ENCODE assay signal across 14 cellular contexts in genomic region chr11:126604461-126604860, GRCh38.
DNase-seq lines count a peak whose midpoint lies in the region; TF ChIP-seq lines count a peak whose summit lies in the region.
"Had no signal": no experiment of that assay in that cellular context is flagged by ENCODE, and none has a peak within 500 bp of the region (broad histone marks: within the 10 kb centered on the region; RNA-seq: fewer than 3 reads in every experiment).

No MANE protein-coding gene starts in this region.

- H3K9ac ChIP-seq in BLaER1 = no peak overlapping the region
- H3K9ac ChIP-seq in neural progenitor cell = no peak overlapping the region

- intact Hi-C loops in breast epithelium (cut with DNase I; ENCODE audit: low total_unique reads) = no loop called here

- H3K4me1 Mint-ChIP-seq in neural progenitor cell = peaks cover 87% of the 10 kb centered on the region
- H3K4me1 Mint-ChIP-seq: B cell had no signal

- no peaks in the 10 kb centered on the region for H3K79me2 ChIP-seq in neural progenitor cell (ENCODE audit: low read depth)

- peak overlapping the region; percentile 60; the same call in 1 of the 2 replicates for H3K4me2 ChIP-seq in BLaER1
- H3K4me2 ChIP-seq in neural progenitor cell = no peak overlapping the region
- H3K4me2 ChIP-seq: GM23338 had no signal

- no peaks in the 10 kb centered on the region for H4K20me1 ChIP-seq in BLaER1
- peaks cover 6% of the 10 kb centered on the region for H4K20me1 ChIP-seq in neural progenitor cell (ENCODE audit: low read depth)

- H3K9me3 ChIP-seq in BLaER1 (no peaks in the 10 kb centered on the region), neural progenitor cell (ENCODE audit: low read depth) (no peaks in the 10 kb centered on the region), breast epithelium (no peaks in the 10 kb centered on the region)
- H3K9me3 ChIP-seq: Caco-2 had no signal

- H3K4me1 ChIP-seq in BLaER1 (peaks cover 29% of the 10 kb centered on the region), neural progenitor cell (peaks cover 64% of the 10 kb centered on the region), breast epithelium (no peaks in the 10 kb centered on the region)
- H3K4me1 ChIP-seq: Caco-2 had no signal

- no peaks in the 10 kb centered on the region for H3K36me3 ChIP-seq in BLaER1
- no peaks in the 10 kb centered on the region for H3K36me3 ChIP-seq in neural progenitor cell
- H3K36me3 ChIP-seq in breast epithelium = no peaks in the 10 kb centered on the region

- H2AFZ ChIP-seq in neural progenitor cell (replicated peaks) = no peak overlapping the region
- H2AFZ ChIP-seq: GM23338 had no signal

- peak overlapping the region; percentile 82 for H3K27ac Mint-ChIP-seq in neural progenitor cell
- H3K27ac Mint-ChIP-seq: B cell; CD4-positive, alpha-beta T cell; GM23338 had no signal

- no peaks in the 10 kb centered on the region for H3K27me3 ChIP-seq in BLaER1
- peaks cover 41% of the 10 kb centered on the region for H3K27me3 ChIP-seq in neural progenitor cell
- no peaks in the 10 kb centered on the region for H3K27me3 ChIP-seq in breast epithelium

- peak overlapping the region; percentile 44 for H3K4me3 Mint-ChIP-seq in neural progenitor cell
- H3K4me3 Mint-ChIP-seq: B cell; CD4-positive, alpha-beta T cell; GM23338 had no signal

- H3K27ac ChIP-seq in BLaER1 = no peak overlapping the region
- no peak overlapping the region for H3K27ac ChIP-seq in neural progenitor cell
- H3K27ac ChIP-seq in breast epithelium = no peak overlapping the region
- H3K27ac ChIP-seq: C4-2B had no signal

- TF ChIP-seq POLR2A in breast epithelium (IDR thresholded peaks at IDR 0.05) = no peak

- H3K27me3 Mint-ChIP-seq in neural progenitor cell (ENCODE audit: insufficient read depth, low read depth) = peaks cover 16% of the 10 kb centered on the region

- H3K4me3 ChIP-seq in BLaER1 = no peak overlapping the region
- H3K4me3 ChIP-seq in neural progenitor cell = no peak overlapping the region
- no peak overlapping the region for H3K4me3 ChIP-seq in breast epithelium
- H3K4me3 ChIP-seq: GM23338 had no signal

- H3K36me3 Mint-ChIP-seq in neural progenitor cell = no peaks in the 10 kb centered on the region

- H3K9me3 Mint-ChIP-seq in neural progenitor cell = no peaks in the 10 kb centered on the region
- H3K9me3 Mint-ChIP-seq: CD4-positive, alpha-beta T cell; GM23338 had no signal

- H3F3A ChIP-seq in neural progenitor cell (ENCODE audit: low read depth) = peaks cover 52% of the 10 kb centered on the region

- DNase-seq in NCI-H146 (lab: John Stamatoyannopoulos, UW) (peak; percentile 79), NCI-H345 (lab: John Stamatoyannopoulos, UW) (peak; percentile 92), neural progenitor cell (ENCODE audit: low spot score) (no peak), SIG-M5 (lab: John Stamatoyannopoulos, UW) (no peak), breast epithelium (ENCODE audit: low spot score in 2 of 2) (no peak), germinal center (ENCODE audit: low spot score) (no peak)
- DNase-seq: Caco-2; CD4-positive, alpha-beta T cell; HCEC 1CT; IMR-90 had no signal

- TF ChIP-seq CTCF in neural progenitor cell (IDR thresholded peaks at IDR 0.05) (no peak), breast epithelium (IDR thresholded peaks at IDR 0.05) (no peak)

Comparison
In these comparisons a context has a peak if more than half of its experiments do, and no peak if none do; other contexts are left out.
1. DNase-seq: peak in NCI-H146 (single experiment) and NCI-H345 (single experiment); none in neural progenitor cell (single experiment), SIG-M5 (single experiment), breast epithelium (0 of 2) and germinal center (single experiment).